In genomic region chr5:172765766-172766286, GRCh38 we compare ENCODE assay signal across 8 cellular contexts. TPM values are rescaled to one million over a fixed set of nuclear protein-coding genes. Genes with fewer than 3 reads are reported as not detected.
DNase-seq lines count a peak whose midpoint lies in the region; ATAC-seq and TF ChIP-seq lines count a peak whose summit lies in the region.

No MANE protein-coding gene starts in this region.

- peak overlapping the region; percentile 50 for H2AFZ ChIP-seq in neuronal stem cell (ENCODE audit: low read length)

- no peak overlapping the region for H3K23ac ChIP-seq in neuronal stem cell (ENCODE audit: low read depth, low read length, poor library complexity)

- CTCF ChIA-PET in CD8-positive, alpha-beta T cell (lab: Charles Lee): interaction anchor here (1.0 to 2.3 kb wide), 4 partner anchors 8 to 52 kb away, joined by 4 to 21 read pairs (median 8); no protein-coding TSS in a partner anchor

- H3K4me3 ChIP-seq in CD8-positive, alpha-beta T cell (ENCODE audit: low read depth, low read length): no peak overlapping the region
- peak overlapping the region; percentile 39 for H3K4me3 ChIP-seq in SJCRH30
- H3K4me3 ChIP-seq in esophagus (ENCODE audit: low read depth in 1 of 2, low read length in 2 of 2): peak overlapping the region in 1 of 2 donors; percentile 79
- H3K4me3 ChIP-seq in neuronal stem cell (ENCODE audit: low read length in 2 of 2): peak overlapping the region in 1 of 2 donors; percentile 32

- 18 to 19% methylated on average over 4 of the region's 4 CpGs for WGBS in esophagus, 2 donors
- no CpG with 5 or more reads among the region's 4 CpGs for WGBS in neuronal stem cell (ENCODE audit: extremely low coverage in 2 of 2, insufficient read length in 2 of 2, insufficient replicate concordance in 1 of 2), 2 donors

- ATAC-seq in CD8-positive, alpha-beta T cell: no peak
- no peak for ATAC-seq in GM18505 (IDR thresholded peaks at IDR 0.05; ENCODE audit: unreplicated experiment)

- TF ChIP-seq CTCF in CD8-positive, alpha-beta T cell (IDR thresholded peaks at IDR 0.05): no peak

- peak overlapping the region; percentile 81 for H3K4me3 Mint-ChIP-seq in CD8-positive, alpha-beta T cell

- H3K4ac ChIP-seq in neuronal stem cell (ENCODE audit: low read length): no peak overlapping the region

- peaks cover 12% of the 10 kb centered on the region for H3K36me3 ChIP-seq in CD8-positive, alpha-beta T cell (ENCODE audit: insufficient read depth, low read length)
- H3K36me3 ChIP-seq in SJCRH30: peaks cover 20% of the 10 kb centered on the region
- H3K36me3 ChIP-seq in esophagus (ENCODE audit: control insufficient read depth in 2 of 2, insufficient read depth in 2 of 2, low read length in 1 of 2): peaks cover 6 to 17% of the 10 kb centered on the region in 2 donors
- H3K36me3 ChIP-seq in neuronal stem cell (replicated peaks in 1 of 2; ENCODE audit: control insufficient read depth in 2 of 2, insufficient read depth in 2 of 2, low read length in 2 of 2): peaks cover 16 to 31% of the 10 kb centered on the region in 2 donors

- H3K4me1 ChIP-seq in CD8-positive, alpha-beta T cell (ENCODE audit: insufficient read depth, low read length): peaks cover 35% of the 10 kb centered on the region
- H3K4me1 ChIP-seq in SJCRH30: peaks cover 29% of the 10 kb centered on the region
- peaks cover 0 to 5% of the 10 kb centered on the region in 2 donors for H3K4me1 ChIP-seq in esophagus (ENCODE audit: control insufficient read depth in 2 of 2, insufficient read depth in 2 of 2, low read length in 1 of 2)
- H3K4me1 ChIP-seq in neuronal stem cell (ENCODE audit: control insufficient read depth in 2 of 2, insufficient read depth in 1 of 2, low read depth in 1 of 2, low read length in 2 of 2): peaks cover 19 to 32% of the 10 kb centered on the region in 2 donors

- no peak overlapping the region for H3K18ac ChIP-seq in neuronal stem cell (ENCODE audit: low read length)

- H4K91ac ChIP-seq in neuronal stem cell (ENCODE audit: low read depth, low read length, poor library complexity): no peak overlapping the region

- H3K27ac Mint-ChIP-seq in CD8-positive, alpha-beta T cell: peak overlapping the region; percentile 96

- peak overlapping the region; percentile 58 for H3K4me2 ChIP-seq in neuronal stem cell (ENCODE audit: insufficient read depth, low read length, poor library complexity, severe bottlenecking)

- H3K27ac ChIP-seq in CD8-positive, alpha-beta T cell (ENCODE audit: low read depth, low read length): peak overlapping the region; percentile 86
- H3K27ac ChIP-seq in SJCRH30 (peak overlapping the region; percentile 20), esophagus (ENCODE audit: low read depth in 2 of 2, low read length in 1 of 2) (peak overlapping the region; percentile 93 to 99), neuronal stem cell (replicated peaks; ENCODE audit: low read length) (peak overlapping the region; percentile 76)

- H2BK15ac ChIP-seq in neuronal stem cell (ENCODE audit: low read length): no peak overlapping the region

- no peaks in the 10 kb centered on the region for H3K79me1 ChIP-seq in neuronal stem cell (ENCODE audit: low read depth, low read length)

- no peaks in the 10 kb centered on the region for H3K9me3 ChIP-seq in CD8-positive, alpha-beta T cell (ENCODE audit: low read length)
- H3K9me3 ChIP-seq in SJCRH30 (replicated peaks) (no peaks in the 10 kb centered on the region), esophagus (ENCODE audit: control insufficient read depth in 2 of 2, insufficient read depth in 1 of 2, low read depth in 1 of 2, low read length in 1 of 2) (no peaks in the 10 kb centered on the region), neuronal stem cell (replicated peaks in 1 of 2; ENCODE audit: control insufficient read depth in 2 of 2, insufficient read depth in 1 of 2, low read depth in 1 of 2, low read length in 2 of 2) (peaks cover 0 to 3% of the 10 kb centered on the region in 2 donors)

- no peak overlapping the region for H3K14ac ChIP-seq in neuronal stem cell (ENCODE audit: low read length)

- H2AK5ac ChIP-seq in neuronal stem cell (ENCODE audit: low read depth, low read length): no peak overlapping the region

- peaks cover 26% of the 10 kb centered on the region for H3K36me3 Mint-ChIP-seq in CD8-positive, alpha-beta T cell

- no peak overlapping the region for H2BK5ac ChIP-seq in neuronal stem cell (ENCODE audit: low read length)

- no peak overlapping the region for H4K8ac ChIP-seq in neuronal stem cell (ENCODE audit: low read depth, low read length)

- intact Hi-C loops in CD8-positive, alpha-beta T cell (cut with DNase I, micrococcal nuclease): loop anchor here (1.0 to 5.0 kb wide), 10 partner anchors 41 to 654 kb away; partner anchors contain the start of genes BNIP1 (in 1 of the 2), RPL26L1 (in 1 of the 2) and STK10 (in 1 of the 2)

- TF ChIP-seq POLR2A in GM18505 (IDR thresholded peaks at IDR 0.05; ENCODE audit: borderline replicate concordance, extremely low read depth, insufficient read depth, insufficient read length): no peak

- no peak overlapping the region for H2BK12ac ChIP-seq in neuronal stem cell (ENCODE audit: low read length)

- H3K4me1 Mint-ChIP-seq in CD8-positive, alpha-beta T cell (ENCODE audit: low read depth): peaks cover 52% of the 10 kb centered on the region

- H3K9me3 Mint-ChIP-seq in CD8-positive, alpha-beta T cell: no peaks in the 10 kb centered on the region

- no peak for DNase-seq in CD8-positive, alpha-beta T cell
- DNase-seq in SJCRH30: no peak
- DNase-seq in neuronal stem cell (ENCODE audit: low spot score): no peak
- no peak for DNase-seq in stimulated activated CD4-positive, alpha-beta T cell treated with anti-CD3 and anti-CD28 coated beads, Interleukin-2, amount 100 ng/mL, for 24 hours
- no peak for DNase-seq in AG20443 (ENCODE audit: low spot score)
- no peak for DNase-seq in NCI-H524 (lab: John Stamatoyannopoulos, UW)

- no peaks in the 10 kb centered on the region for H3K27me3 ChIP-seq in CD8-positive, alpha-beta T cell (ENCODE audit: insufficient read depth, low read length)
- H3K27me3 ChIP-seq in SJCRH30 (no peaks in the 10 kb centered on the region), esophagus (ENCODE audit: control insufficient read depth in 1 of 2, insufficient read depth in 2 of 2, low read length in 2 of 2) (no peaks in the 10 kb centered on the region), neuronal stem cell (ENCODE audit: control insufficient read depth in 3 of 3, insufficient read depth in 3 of 3, low read depth in 1 of 3, low read length in 3 of 3) (no peaks in the 10 kb centered on the region)

- H2BK120ac ChIP-seq in neuronal stem cell (ENCODE audit: low read depth, low read length): no peak overlapping the region

- POLR2A ChIA-PET in CD8-positive, alpha-beta T cell (lab: Charles Lee): interaction anchor here (0.6 to 2.5 kb wide), 9 partner anchors 8 to 82 kb away, joined by 3 to 19 read pairs (median 4); no protein-coding TSS in a partner anchor

- no peaks in the 10 kb centered on the region for H3K27me3 Mint-ChIP-seq in CD8-positive, alpha-beta T cell (ENCODE audit: low read depth)

- no peak overlapping the region for H3K9ac ChIP-seq in neuronal stem cell (ENCODE audit: low read depth, low read length, poor library complexity)

RNA-seq across cellular contexts. Expression of gene DUSP1, which starts 5.2 kb away (rescaled TPM):
- 100 to 1,000 TPM; 745 to 767 TPM for total RNA-seq in CD8-positive, alpha-beta T cell
- 18.1 and 19.4 TPM in 2 replicates for total RNA-seq in SJCRH30 (2014; rRNA removed; shearing (Covaris generic))
- polyA plus RNA-seq in esophagus: 100 to 1,000 TPM in 1 of 2 donors, 10 to 100 TPM in 1; 90.4 to 129 TPM
- polyA plus RNA-seq in neuronal stem cell (2013, experiment 1 of 2): 10.2 TPM
- polyA plus RNA-seq in neuronal stem cell (2013, experiment 2 of 2): 10.0 TPM

Comparison
In these comparisons a context has a peak if more than half of its experiments do, and no peak if none do; other contexts are left out.
1. H3K27ac ChIP-seq: peak in every context shown above with its lines; median percentile 96 in esophagus; 86 in CD8-positive, alpha-beta T cell; 76 in neuronal stem cell; 20 in SJCRH30.
2. RNA of gene DUSP1, which starts 5.2 kb away (total RNA-seq): 745 to 767 TPM in CD8-positive, alpha-beta T cell; 18.1 to 19.4 TPM in SJCRH30; every median in the first group is over 10 times any median in the second.